Comparison of ENCODE assay signal across 1 cellular context in genomic region chr20:54170026-54170471, GRCh38.
TF ChIP-seq lines count a peak whose summit lies in the region.

No MANE protein-coding gene starts in this region.

TF ChIP-seq in HepG2, 621 proteins besides CTCF, POLR2A, EP300 and RAD21:
- TF ChIP-seq ZNF580 (CRISPR knock-in tag; IDR thresholded peaks at IDR 0.05; ENCODE audit: borderline replicate concordance, low read depth) (no peak), TCF7 (IDR thresholded peaks at IDR 0.05; ENCODE audit: low read depth) (no peak), PAX8 (CRISPR knock-in tag; IDR thresholded peaks at IDR 0.05; ENCODE audit: borderline replicate concordance) (no peak), NFKB2 (CRISPR knock-in tag; IDR thresholded peaks at IDR 0.05; ENCODE audit: borderline replicate concordance) (no peak), KMT2B (CRISPR knock-in tag; IDR thresholded peaks at IDR 0.05) (no peak), ZNF747 (CRISPR knock-in tag; IDR thresholded peaks at IDR 0.05; ENCODE audit: borderline replicate concordance) (no peak), RXRB (CRISPR knock-in tag; IDR thresholded peaks at IDR 0.05; ENCODE audit: borderline replicate concordance) (no peak), IRF9 (CRISPR knock-in tag; IDR thresholded peaks at IDR 0.05; ENCODE audit: borderline replicate concordance) (no peak), SRF (IDR thresholded peaks at IDR 0.05; ENCODE audit: low read depth, low read length) (no peak), SIN3B (IDR thresholded peaks at IDR 0.05; ENCODE audit: low read length) (no peak), MIXL1 (CRISPR knock-in tag; IDR thresholded peaks at IDR 0.05) (no peak), ZNF572 (CRISPR knock-in tag; IDR thresholded peaks at IDR 0.05) (no peak), ZNF841 (CRISPR knock-in tag; IDR thresholded peaks at IDR 0.05; ENCODE audit: borderline replicate concordance) (no peak), IRF1 (CRISPR knock-in tag; IDR thresholded peaks at IDR 0.05; ENCODE audit: low read depth) (no peak), NFKBIZ (CRISPR knock-in tag; IDR thresholded peaks at IDR 0.05) (no peak), WIZ (CRISPR knock-in tag; IDR thresholded peaks at IDR 0.05) (no peak), ZNF660 (CRISPR knock-in tag; IDR thresholded peaks at IDR 0.05; ENCODE audit: borderline replicate concordance, low read depth) (no peak)
